ENCODE assay signal across 1 cellular context in the genomic region with DNA sequence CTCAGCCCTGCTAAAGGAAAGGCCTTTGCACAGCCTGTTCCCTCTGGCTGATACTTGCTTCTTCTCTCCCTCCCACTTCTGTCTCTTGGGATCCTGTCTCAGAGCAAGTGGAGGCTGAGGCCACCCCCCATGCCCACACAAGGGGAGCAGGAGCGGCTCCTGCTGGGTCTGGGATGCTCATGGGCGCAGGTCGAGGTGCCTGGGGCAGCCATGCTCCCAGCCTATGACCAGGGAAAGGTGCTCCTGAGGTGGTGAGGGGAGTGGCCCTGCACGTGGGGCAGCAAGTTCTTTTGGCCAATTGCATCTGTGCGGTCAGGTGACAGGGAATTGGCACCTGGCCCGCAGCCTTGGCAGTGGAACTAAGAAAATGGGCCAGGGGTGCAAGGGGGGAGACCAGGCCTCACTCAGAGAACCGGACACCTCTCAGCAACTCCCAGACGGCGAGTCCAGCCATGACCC.
TF ChIP-seq lines count a peak whose summit lies in the region.

No MANE protein-coding gene starts in this region.

TF ChIP-seq in H1, 55 proteins besides CTCF, POLR2A, EP300 and RAD21:
- TF ChIP-seq, protein P1, sequence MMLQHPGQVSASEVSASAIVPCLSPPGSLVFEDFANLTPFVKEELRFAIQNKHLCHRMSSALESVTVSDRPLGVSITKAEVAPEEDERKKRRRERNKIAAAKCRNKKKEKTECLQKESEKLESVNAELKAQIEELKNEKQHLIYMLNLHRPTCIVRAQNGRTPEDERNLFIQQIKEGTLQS (IDR thresholded peaks at IDR 0.05; ENCODE audit: insufficient read depth, low read depth, low read length) = no peak
- TF ChIP-seq SIN3A (conservative IDR thresholded peaks at IDR 0.05 in 1 of 2, IDR thresholded peaks at IDR 0.05 in 1 of 2; ENCODE audit: low read depth in 1 of 2, low read length in 2 of 2) (no peak), JUND (IDR thresholded peaks at IDR 0.05; ENCODE audit: low read length) (no peak), SP1 (IDR thresholded peaks at IDR 0.05; ENCODE audit: low read depth, low read length) (no peak), TEAD4 (IDR thresholded peaks at IDR 0.05; ENCODE audit: low read depth, low read length) (no peak), CHD1 (IDR thresholded peaks at IDR 0.05; ENCODE audit: low read depth, low read length) (no peak), RNF2 (IDR thresholded peaks at IDR 0.05; ENCODE audit: borderline replicate concordance, low read depth, low read length, missing control alignments, poor library complexity, severe bottlenecking) (no peak), HDAC2 (IDR thresholded peaks at IDR 0.05; ENCODE audit: borderline replicate concordance in 1 of 2, low read depth in 2 of 2, low read length in 2 of 2) (no peak), SIX5 (IDR thresholded peaks at IDR 0.05; ENCODE audit: low read depth, low read length) (no peak), TAF1 (IDR thresholded peaks at IDR 0.05; ENCODE audit: low read depth, low read length) (no peak), CREB1 (IDR thresholded peaks at IDR 0.05) (no peak), TBP (IDR thresholded peaks at IDR 0.05; ENCODE audit: low read depth, low read length) (no peak), EGR1 (IDR thresholded peaks at IDR 0.05; ENCODE audit: borderline replicate concordance, low read depth, low read length) (no peak), NRF1 (IDR thresholded peaks at IDR 0.05; ENCODE audit: low read depth, low read length) (no peak), ZNF274 (IDR thresholded peaks at IDR 0.05; ENCODE audit: borderline replicate concordance, extremely low read depth, low read length) (no peak), PHF8 (conservative IDR thresholded peaks at IDR 0.05; ENCODE audit: low read depth, low read length) (no peak), RBBP5 (IDR thresholded peaks at IDR 0.05; ENCODE audit: borderline replicate concordance, low read depth, low read length) (no peak), TCF12 (IDR thresholded peaks at IDR 0.05; ENCODE audit: low read depth, low read length) (no peak)
- TF ChIP-seq, protein P2, sequence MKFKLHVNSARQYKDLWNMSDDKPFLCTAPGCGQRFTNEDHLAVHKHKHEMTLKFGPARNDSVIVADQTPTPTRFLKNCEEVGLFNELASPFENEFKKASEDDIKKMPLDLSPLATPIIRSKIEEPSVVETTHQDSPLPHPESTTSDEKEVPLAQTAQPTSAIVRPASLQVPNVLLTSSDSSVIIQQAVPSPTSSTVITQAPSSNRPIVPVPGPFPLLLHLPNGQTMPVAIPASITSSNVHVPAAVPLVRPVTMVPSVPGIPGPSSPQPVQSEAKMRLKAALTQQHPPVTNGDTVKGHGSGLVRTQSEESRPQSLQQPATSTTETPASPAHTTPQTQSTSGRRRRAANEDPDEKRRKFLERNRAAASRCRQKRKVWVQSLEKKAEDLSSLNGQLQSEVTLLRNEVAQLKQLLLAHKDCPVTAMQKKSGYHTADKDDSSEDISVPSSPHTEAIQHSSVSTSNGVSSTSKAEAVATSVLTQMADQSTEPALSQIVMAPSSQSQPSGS (IDR thresholded peaks at IDR 0.05; ENCODE audit: low read length) = no peak
TF ChIP-seq in H1: peak in this region for 0.
